ENCODE assay signal across 19 cellular contexts in the genomic region with DNA sequence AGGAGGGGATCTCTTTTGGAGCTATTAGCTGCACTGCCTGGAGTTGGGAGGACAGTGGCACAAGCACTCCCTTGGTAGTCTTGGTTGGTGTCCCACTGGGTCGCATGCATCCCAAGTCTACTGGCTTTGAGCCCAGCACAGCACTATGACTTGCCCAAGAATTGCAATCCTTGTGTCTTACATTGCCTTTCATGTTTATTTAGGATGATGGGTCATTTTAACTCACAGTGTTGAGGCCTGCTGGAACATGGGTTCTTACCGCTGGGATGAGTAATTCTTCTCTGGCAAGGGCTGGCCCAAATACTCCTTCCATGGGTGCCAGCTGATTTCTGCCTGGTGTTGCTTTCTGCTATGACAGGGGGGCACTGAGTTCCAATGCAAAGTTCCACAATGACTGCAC.
"Had no signal": no experiment of that assay in that cellular context is flagged by ENCODE, and none has a peak within 500 bp of the region (broad histone marks: within the 10 kb centered on the region; RNA-seq: fewer than 3 reads in every experiment).

No MANE protein-coding gene starts in this region.

- H3K27ac Mint-ChIP-seq: naive thymus-derived CD8-positive, alpha-beta T cell had no signal

- H3K4me1 Mint-ChIP-seq: naive thymus-derived CD8-positive, alpha-beta T cell had no signal

- H3K36me3 ChIP-seq: colonic mucosa, gastroesophageal sphincter, stomach had no signal

- H3K9me3 ChIP-seq: colonic mucosa, gastroesophageal sphincter had no signal

- H3K4me3 ChIP-seq: colonic mucosa, gastroesophageal sphincter, lung, skin epidermis, stomach had no signal

- ATAC-seq: gastroesophageal sphincter; left cardiac atrium; left ventricle myocardium superior; naive thymus-derived CD8-positive, alpha-beta T cell; sciatic nerve had no signal

- H3K4me3 Mint-ChIP-seq: naive thymus-derived CD8-positive, alpha-beta T cell had no signal

- H3K27me3 ChIP-seq: colonic mucosa, gastroesophageal sphincter, stomach had no signal

- DNase-seq: cerebellar nuclear complex; colonic mucosa; dermis blood vessel endothelial cell; foreskin fibroblast; glutamatergic neuron; kidney; left cardiac atrium; left ventricle myocardium superior; mesendoderm; naive thymus-derived CD8-positive, alpha-beta T cell; stimulated activated CD4-positive, alpha-beta T cell treated with anti-CD3 and anti-CD28 coated beads, Interleukin-12 subunit alpha, Interleukin-12 subunit beta, amount 100 ng/mL, for 4 hours; stimulated activated naive CD4-positive, alpha-beta T cell; stomach; substantia nigra; trophoblast cell had no signal
